Comparison of ENCODE assay signal across 25 cellular contexts in the genomic region with DNA sequence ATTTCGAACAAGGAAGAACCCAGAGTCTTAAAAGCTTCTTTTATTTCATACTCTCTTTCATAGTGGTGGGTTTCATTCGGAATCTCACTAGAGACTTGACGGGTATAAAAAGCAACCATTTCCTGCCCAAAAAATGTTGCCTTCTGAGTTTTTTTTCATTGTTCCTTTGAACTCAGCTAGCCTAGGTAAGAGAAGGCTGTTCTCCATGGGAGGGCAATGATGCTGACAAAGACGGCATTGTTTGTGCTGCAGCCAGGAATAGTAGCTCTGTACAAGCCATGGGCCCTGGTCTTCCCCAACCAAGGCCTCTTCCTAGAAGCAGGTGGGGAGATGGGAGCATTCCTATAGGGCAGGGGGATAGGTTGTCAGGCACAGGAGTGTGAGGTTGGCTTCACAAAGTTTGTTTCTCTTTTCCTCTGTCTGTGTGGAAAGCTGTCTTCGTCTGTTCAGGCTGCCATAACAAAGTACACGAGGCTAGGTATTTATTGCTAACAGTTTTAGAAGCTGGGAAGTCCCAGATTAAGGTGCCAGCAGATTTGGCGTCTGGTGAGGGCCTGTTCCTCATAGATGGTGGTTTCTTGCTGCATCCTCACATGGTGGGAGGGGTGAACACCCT.
"Had no signal": no experiment of that assay in that cellular context is flagged by ENCODE, and none has a peak within 500 bp of the region (broad histone marks: within the 10 kb centered on the region; RNA-seq: fewer than 3 reads in every experiment).

No MANE protein-coding gene starts in this region.

- H3K4me3 Mint-ChIP-seq: activated CD4-positive, alpha-beta T cell treated with anti-CD3 and anti-CD28 coated beads, Interleukin-2, amount 10 ng/mL, durations not matched to agents 24 days and 14 days; activated CD8-positive, alpha-beta T cell treated with anti-CD3 and anti-CD28 coated beads, Interleukin-2, amount 10 ng/mL, durations not matched to agents 7 days and 5 days; activated naive CD8-positive, alpha-beta T cell treated with anti-CD3 and anti-CD28 coated beads for 36 hours had no signal

- FAIRE-seq: endothelial cell of umbilical vein, TTC549 had no signal

- H3K27me3 Mint-ChIP-seq: progenitor cell of endocrine pancreas had no signal

- ATAC-seq: activated CD8-positive, alpha-beta T cell treated with anti-CD3 and anti-CD28 coated beads, Interleukin-2, amount 10 ng/mL, durations not matched to agents 7 days and 5 days; foreskin keratinocyte; left colon; lower lobe of right lung had no signal

- H3K27me3 ChIP-seq: brain microvascular endothelial cell, foreskin keratinocyte, right atrium auricular region, transverse colon had no signal

- H3K27ac Mint-ChIP-seq: activated CD4-positive, alpha-beta T cell treated with anti-CD3 and anti-CD28 coated beads, Interleukin-2, amount 10 ng/mL, durations not matched to agents 24 days and 14 days; activated CD8-positive, alpha-beta T cell treated with anti-CD3 and anti-CD28 coated beads, Interleukin-2, amount 10 ng/mL, durations not matched to agents 7 days and 5 days; activated naive CD8-positive, alpha-beta T cell treated with anti-CD3 and anti-CD28 coated beads for 36 hours had no signal

- H3K36me3 Mint-ChIP-seq: activated naive CD8-positive, alpha-beta T cell treated with anti-CD3 and anti-CD28 coated beads for 36 hours had no signal

- H3K9me3 ChIP-seq: lower lobe of right lung, right atrium auricular region, transverse colon had no signal

- H3K27ac ChIP-seq: brain microvascular endothelial cell, foreskin keratinocyte, lower lobe of right lung, right atrium auricular region, skin epidermis, transverse colon had no signal

- H3K9me3 Mint-ChIP-seq: activated naive CD8-positive, alpha-beta T cell treated with anti-CD3 and anti-CD28 coated beads for 36 hours had no signal

- H3K36me3 ChIP-seq: brain microvascular endothelial cell, lower lobe of right lung, right atrium auricular region, transverse colon had no signal

- H3K4me1 ChIP-seq: foreskin keratinocyte, lower lobe of right lung, right atrium auricular region, transverse colon had no signal

- DNase-seq: activated CD4-positive, alpha-beta T cell treated with anti-CD3 and anti-CD28 coated beads, Interleukin-2, amount 10 ng/mL, durations not matched to agents 24 days and 14 days; activated CD4-positive, CD25-positive, alpha-beta regulatory T cell; activated CD8-positive, alpha-beta memory T cell treated with anti-CD3 and anti-CD28 coated beads, Interleukin-2, amount 50 U/mL, for 4 hours; activated CD8-positive, alpha-beta T cell treated with anti-CD3 and anti-CD28 coated beads, Interleukin-2, amount 10 ng/mL, durations not matched to agents 7 days and 5 days; activated gamma-delta T cell treated with Interleukin-2 at 50 U/mL for 16 hours; activated naive CD8-positive, alpha-beta T cell treated with anti-CD3 and anti-CD28 coated beads for 36 hours; anterior cingulate cortex; brain microvascular endothelial cell; cortex of kidney; effector CD4-positive, alpha-beta T cell; foreskin keratinocyte; glutamatergic neuron; left colon; lower lobe of right lung; midbrain; stimulated activated CD4-positive, alpha-beta T cell treated with anti-CD3 and anti-CD28 coated beads, Interleukin-4, amount 100 ng/mL, for 4 hours; stimulated activated CD8-positive, alpha-beta memory T cell treated with anti-CD3 and anti-CD28 coated beads, Interleukin-4, amount 100 ng/mL, for 48 hours; stimulated activated naive CD4-positive, alpha-beta T cell treated with Interleukin-2 at 50 U/mL for 16 hours; substantia nigra; transverse colon had no signal

- H3K4me3 ChIP-seq: lower lobe of right lung, right atrium auricular region, skin epidermis, transverse colon had no signal
